ENCODE assay signal across 21 cellular contexts in genomic region chr22:21615731-21616130, GRCh38. TPM values are rescaled to one million over a fixed set of nuclear protein-coding genes. Genes with fewer than 3 reads are reported as not detected.
"Had no signal": no experiment of that assay in that cellular context is flagged by ENCODE, and none has a peak within 500 bp of the region (broad histone marks: within the 10 kb centered on the region; RNA-seq: fewer than 3 reads in every experiment).

No MANE protein-coding gene starts in this region.

- H3K27me3 Mint-ChIP-seq: activated B cell treated with CpG ODN at 0.5 μM for 24 hours; activated CD4-positive, alpha-beta T cell treated with anti-CD3 and anti-CD28 coated beads, Interleukin-2, amount 10 ng/mL, durations not matched to agents 24 days and 14 days; memory B cell; natural killer cell treated with Interleukin-12 subunit alpha and Interleukin-12 subunit beta and Interleukin-15 and Interleukin-18, amount 100 ng/mL, for 72 hours had no signal

- H3K4me3 ChIP-seq: colonic mucosa, heart right ventricle, left lung, psoas muscle, spleen, suprapubic skin, upper lobe of left lung had no signal

- H3K4me1 ChIP-seq: colonic mucosa, upper lobe of left lung had no signal

- H3K4me3 Mint-ChIP-seq: activated B cell treated with CpG ODN at 0.5 μM for 24 hours; activated CD4-positive, alpha-beta T cell treated with anti-CD3 and anti-CD28 coated beads, Interleukin-2, amount 10 ng/mL, durations not matched to agents 24 days and 14 days; activated T-cell treated with anti-CD3 and anti-CD28 coated beads, Interleukin-2, amount 50 U/mL, for 4 hours; memory B cell; natural killer cell treated with Interleukin-12 subunit alpha and Interleukin-12 subunit beta and Interleukin-15 and Interleukin-18, amount 100 ng/mL, for 72 hours had no signal

- H3K36me3 ChIP-seq: colonic mucosa had no signal

- H3K27ac ChIP-seq: colonic mucosa, heart right ventricle, left lung, psoas muscle, spleen, suprapubic skin, upper lobe of left lung had no signal

- DNase-seq: activated B cell treated with CpG ODN at 0.5 μM for 24 hours; activated CD4-positive, alpha-beta T cell treated with anti-CD3 and anti-CD28 coated beads, Interleukin-2, amount 10 ng/mL, durations not matched to agents 24 days and 14 days; activated gamma-delta T cell; activated T-cell treated with anti-CD3 and anti-CD28 coated beads, Interleukin-2, amount 50 U/mL, for 4 hours; colonic mucosa; effector CD4-positive, alpha-beta T cell; heart right ventricle; islet precursor cell; left lung; occipital lobe; psoas muscle; spleen; stimulated activated CD4-positive, alpha-beta T cell treated with anti-CD3 and anti-CD28 coated beads, Interleukin-1b, Interleukin-23, amount 100 ng/mL, for 48 hours; stimulated activated naive CD8-positive, alpha-beta T cell treated with anti-CD3 and anti-CD28 coated beads, Interleukin-15, Interleukin-2, amounts not matched to agents 100 U/mL and 50 U/mL, for 24 hours; T-helper 1 cell; upper lobe of left lung had no signal

- H3K9me3 ChIP-seq: colonic mucosa, heart right ventricle, left lung, psoas muscle, spleen, suprapubic skin, upper lobe of left lung had no signal

- H3K27ac Mint-ChIP-seq: activated CD4-positive, alpha-beta T cell treated with anti-CD3 and anti-CD28 coated beads, Interleukin-2, amount 10 ng/mL, durations not matched to agents 24 days and 14 days; memory B cell; natural killer cell treated with Interleukin-12 subunit alpha and Interleukin-12 subunit beta and Interleukin-15 and Interleukin-18, amount 100 ng/mL, for 72 hours had no signal

- H3K27me3 ChIP-seq: colonic mucosa, heart right ventricle, left lung, spleen, suprapubic skin, upper lobe of left lung had no signal

- ATAC-seq: activated T-cell treated with anti-CD3 and anti-CD28 coated beads, Interleukin-2, amount 50 U/mL, for 4 hours; heart right ventricle; left lung; natural killer cell treated with Interleukin-12 subunit alpha and Interleukin-12 subunit beta and Interleukin-15 and Interleukin-18, amount 100 ng/mL, for 72 hours; psoas muscle; sciatic nerve; stimulated activated naive CD8-positive, alpha-beta T cell treated with anti-CD3 and anti-CD28 coated beads, Interleukin-15, Interleukin-2, amounts not matched to agents 100 U/mL and 50 U/mL, for 24 hours had no signal

- H3K9me3 Mint-ChIP-seq: activated B cell treated with CpG ODN at 0.5 μM for 24 hours; activated CD4-positive, alpha-beta T cell treated with anti-CD3 and anti-CD28 coated beads, Interleukin-2, amount 10 ng/mL, durations not matched to agents 24 days and 14 days; activated T-cell treated with anti-CD3 and anti-CD28 coated beads, Interleukin-2, amount 50 U/mL, for 4 hours; memory B cell; natural killer cell treated with Interleukin-12 subunit alpha and Interleukin-12 subunit beta and Interleukin-15 and Interleukin-18, amount 100 ng/mL, for 72 hours had no signal

RNA-seq across cellular contexts. Expression of gene CCDC116, which starts 16.8 kb away (rescaled TPM):
- total RNA-seq: frontal cortex had no signal
